ENCODE assay signal across 12 cellular contexts in the genomic region with DNA sequence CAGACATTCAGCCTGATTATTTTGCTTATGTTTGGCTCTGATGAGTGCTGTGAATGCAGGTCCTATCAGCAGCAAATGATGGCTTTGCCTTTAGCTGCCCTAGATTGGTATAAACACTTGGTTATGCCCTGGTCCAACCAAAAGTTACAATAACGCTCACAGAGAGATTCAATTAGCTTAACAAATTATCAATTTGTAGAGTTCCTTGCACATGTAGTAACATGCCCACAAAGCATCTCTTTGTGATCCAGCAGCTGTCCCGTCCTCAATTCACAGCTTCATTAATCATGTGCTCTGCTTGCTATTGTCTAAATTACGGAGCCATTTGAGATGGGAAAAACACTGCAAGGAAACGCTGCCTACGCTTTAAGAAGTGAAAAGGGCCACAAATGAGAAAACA.
DNase-seq lines count a peak whose midpoint lies in the region; ATAC-seq and TF ChIP-seq lines count a peak whose summit lies in the region.
"Had no signal": no experiment of that assay in that cellular context is flagged by ENCODE, and none has a peak within 500 bp of the region (broad histone marks: within the 10 kb centered on the region; RNA-seq: fewer than 3 reads in every experiment).

No MANE protein-coding gene starts in this region.

- no peaks in the 10 kb centered on the region for H3K9me2 ChIP-seq in PC-9 (ENCODE audit: insufficient read depth)

- H3K4me3 ChIP-seq in A673 (ENCODE audit: low read depth, low read length, poor library complexity, severe bottlenecking), result no peak overlapping the region
- H3K4me3 ChIP-seq in PC-9, result no peak overlapping the region

- intact Hi-C loops in A673 (cut with micrococcal nuclease; ENCODE audit: unreplicated experiment), result no loop called here
- intact Hi-C loops in PC-9 (cut with micrococcal nuclease; ENCODE audit: unreplicated experiment), result no loop called here

- no peaks in the 10 kb centered on the region for H3K36me3 Mint-ChIP-seq in progenitor cell of endocrine pancreas (ENCODE audit: insufficient read depth)
- H3K36me3 Mint-ChIP-seq: stimulated activated effector memory CD8-positive, alpha-beta T cell treated with anti-CD3 and anti-CD28 coated beads, Interleukin-12 subunit alpha, Interleukin-12 subunit beta, amount 100 ng/mL, for 72 hours had no signal

- no peaks in the 10 kb centered on the region for H4K20me1 ChIP-seq in PC-9 (ENCODE audit: insufficient read depth)

- H3K27me3 Mint-ChIP-seq in progenitor cell of endocrine pancreas, result no peaks in the 10 kb centered on the region
- H3K27me3 Mint-ChIP-seq: activated T-helper 17 cell treated with anti-CD3 and anti-CD28 coated beads, Interleukin-2, amount 50 U/mL, for 72 hours had no signal

- H3K27me3 ChIP-seq in A673 (replicated peaks; ENCODE audit: insufficient read depth, low read depth, low read length, poor library complexity), result no peaks in the 10 kb centered on the region
- H3K27me3 ChIP-seq in PC-9 (ENCODE audit: insufficient read depth, low read depth), result no peaks in the 10 kb centered on the region

- H3K9me3 ChIP-seq in A673 (ENCODE audit: low read depth, low read length, poor library complexity, severe bottlenecking) (no peaks in the 10 kb centered on the region), PC-9 (ENCODE audit: insufficient read depth, low read depth) (no peaks in the 10 kb centered on the region)

- H2AFZ ChIP-seq in PC-9, result no peak overlapping the region

- H3K36me3 ChIP-seq in A673 (ENCODE audit: insufficient read depth, low read length, poor library complexity, severe bottlenecking) (no peaks in the 10 kb centered on the region), PC-9 (ENCODE audit: low read depth) (no peaks in the 10 kb centered on the region)

- H3K4me1 Mint-ChIP-seq in progenitor cell of endocrine pancreas (ENCODE audit: low read depth), result peaks cover 10% of the 10 kb centered on the region
- H3K4me1 Mint-ChIP-seq: activated T-helper 17 cell treated with anti-CD3 and anti-CD28 coated beads, Interleukin-2, amount 50 U/mL, for 72 hours; stimulated activated effector memory CD8-positive, alpha-beta T cell treated with anti-CD3 and anti-CD28 coated beads, Interleukin-12 subunit alpha, Interleukin-12 subunit beta, amount 100 ng/mL, for 72 hours had no signal

- no peak for TF ChIP-seq CTCF in A673 (conservative IDR thresholded peaks at IDR 0.05; ENCODE audit: low read depth, low read length)
- TF ChIP-seq CTCF in PC-9 (conservative IDR thresholded peaks at IDR 0.05), result no peak
- no peak for TF ChIP-seq CTCF in progenitor cell of endocrine pancreas (IDR thresholded peaks at IDR 0.05; ENCODE audit: unreplicated experiment)

- ATAC-seq in GM18861 (IDR thresholded peaks at IDR 0.05; ENCODE audit: unreplicated experiment), result no peak
- ATAC-seq in HG03469 (IDR thresholded peaks at IDR 0.05; ENCODE audit: unreplicated experiment), result no peak
- ATAC-seq: activated T-helper 17 cell treated with anti-CD3 and anti-CD28 coated beads, Interleukin-2, amount 50 U/mL, for 72 hours; left ventricle myocardium superior; stimulated activated effector memory CD8-positive, alpha-beta T cell treated with anti-CD3 and anti-CD28 coated beads, Interleukin-12 subunit alpha, Interleukin-12 subunit beta, amount 100 ng/mL, for 72 hours had no signal

- no peaks in the 10 kb centered on the region for H3K4me1 ChIP-seq in A673 (ENCODE audit: insufficient read depth, low read length, poor library complexity, severe bottlenecking)
- no peaks in the 10 kb centered on the region for H3K4me1 ChIP-seq in PC-9 (replicated peaks; ENCODE audit: insufficient read depth)

- no peak overlapping the region for H3K27ac Mint-ChIP-seq in progenitor cell of endocrine pancreas
- H3K27ac Mint-ChIP-seq: activated T-helper 17 cell treated with anti-CD3 and anti-CD28 coated beads, Interleukin-2, amount 50 U/mL, for 72 hours; stimulated activated effector memory CD8-positive, alpha-beta T cell treated with anti-CD3 and anti-CD28 coated beads, Interleukin-12 subunit alpha, Interleukin-12 subunit beta, amount 100 ng/mL, for 72 hours had no signal

- H3F3A ChIP-seq in PC-9 (ENCODE audit: insufficient read depth, low read depth), result no peaks in the 10 kb centered on the region

- H3K9me3 Mint-ChIP-seq in progenitor cell of endocrine pancreas (ENCODE audit: low read depth), result peaks cover 3% of the 10 kb centered on the region

- H3K79me2 ChIP-seq in PC-9 (ENCODE audit: low read depth), result no peaks in the 10 kb centered on the region

- H3K4me2 ChIP-seq in PC-9, result no peak overlapping the region

- CTCF ChIA-PET in A673 (lab: Charles Lee) (no interaction called here), PC-9 (lab: Charles Lee) (no interaction called here)

- no peak overlapping the region for H3K4me3 Mint-ChIP-seq in progenitor cell of endocrine pancreas (ENCODE audit: low read depth)
- H3K4me3 Mint-ChIP-seq: activated T-helper 17 cell treated with anti-CD3 and anti-CD28 coated beads, Interleukin-2, amount 50 U/mL, for 72 hours; stimulated activated effector memory CD8-positive, alpha-beta T cell treated with anti-CD3 and anti-CD28 coated beads, Interleukin-12 subunit alpha, Interleukin-12 subunit beta, amount 100 ng/mL, for 72 hours had no signal

- POLR2A ChIA-PET in A673 (lab: Charles Lee; ENCODE audit: low non-redundant PET) (no interaction called here), PC-9 (lab: Charles Lee; ENCODE audit: unreplicated experiment) (no interaction called here)

- DNase-seq in A673 (ENCODE audit: low spot score) (peak; percentile 14), NCI-H146 treated with DMSO at 0.1 percent for 48 hours (lab: John Stamatoyannopoulos, UW; ENCODE audit: unreplicated experiment) (peak; percentile 96), SK-N-DZ (ENCODE audit: low spot score) (peak; percentile 16), left kidney (ENCODE audit: low read depth, low spot score) (peak; percentile 45), PC-9 (no peak), progenitor cell of endocrine pancreas (ENCODE audit: low spot score, unreplicated experiment) (no peak)
- DNase-seq: Kasumi-1, left ventricle myocardium superior had no signal

- H3K27ac ChIP-seq in A673 (ENCODE audit: low read depth, low read length, poor library complexity, severe bottlenecking) (no peak overlapping the region), PC-9 (no peak overlapping the region)

- no TSS peak for BruUV-seq in A673 (replicated peaks; lab: Mats Ljungman, UMichigan)
- BruUV-seq in PC-9 (replicated peaks; lab: Mats Ljungman, UMichigan), result no TSS peak

Comparison
In these comparisons a context has a peak if more than half of its experiments do, and no peak if none do; other contexts are left out.
1. DNase-seq: peak in A673 (single experiment), NCI-H146 treated with DMSO at 0.1 percent for 48 hours (single experiment), SK-N-DZ (single experiment) and left kidney (single experiment); none in PC-9 (0 of 2) and progenitor cell of endocrine pancreas (single experiment).